16 cellular contexts compared by ENCODE assay signal in genomic region chr3:6680119-6680806, GRCh38.
A peak's percentile ranks its signal among the peaks of the same experiment; 100 is the strongest.
DNase-seq lines count a peak whose midpoint lies in the region; ATAC-seq, FAIRE-seq and TF ChIP-seq lines count a peak whose summit lies in the region.
"Had no signal": no experiment of that assay in that cellular context is flagged by ENCODE, and none has a peak within 500 bp of the region (broad histone marks: within the 10 kb centered on the region; RNA-seq: fewer than 3 reads in every experiment).

No MANE protein-coding gene starts in this region.

- no peak for FAIRE-seq in D721Med (lab: Jason Lieb, UNC)
- FAIRE-seq: RCC 7860 had no signal

- ATAC-seq in GM19035 (IDR thresholded peaks at IDR 0.05; ENCODE audit: unreplicated experiment) (peak; percentile 87), GM21786 (IDR thresholded peaks at IDR 0.05; ENCODE audit: unreplicated experiment) (peak; percentile 94), HG03159 (IDR thresholded peaks at IDR 0.05; ENCODE audit: unreplicated experiment) (peak; percentile 94)
- ATAC-seq: activated CD8-positive, alpha-beta memory T cell treated with anti-CD3 and anti-CD28 coated beads, Interleukin-2, amount 10 ng/mL, durations not matched to agents 7 days and 5 days; activated naive CD8-positive, alpha-beta T cell treated with anti-CD3 and anti-CD28 coated beads, Interleukin-2, amount 50 U/mL, for 24 hours; gastrocnemius medialis had no signal

- H3K4me3 ChIP-seq in GM06990 (replicated peaks; ENCODE audit: low read depth, low read length) = no peak overlapping the region; the same call in 1 of the 2 replicates
- H3K4me3 ChIP-seq: gastrocnemius medialis, left ventricle myocardium inferior had no signal

- no peaks in the 10 kb centered on the region for H3K36me3 ChIP-seq in GM06990 (ENCODE audit: control insufficient read depth, insufficient read depth, low read length)
- H3K36me3 ChIP-seq: gastrocnemius medialis, left ventricle myocardium inferior had no signal

- DNase-seq in GM06990 (ENCODE audit: extremely low read depth, insufficient read length) (peak; percentile 64), NCI-H187 treated with DMSO at 0.1 percent for 48 hours (lab: John Stamatoyannopoulos, UW) (no peak), SKM-1 treated with dmso at 0.1 percent for 144 hours (lab: John Stamatoyannopoulos, UW; ENCODE audit: unreplicated experiment) (no peak), NCI-H1417 (lab: John Stamatoyannopoulos, UW) (no peak), D721Med (ENCODE audit: insufficient read length, low spot score) (no peak)
- DNase-seq: 8988T; activated CD8-positive, alpha-beta memory T cell treated with anti-CD3 and anti-CD28 coated beads, Interleukin-2, amount 10 ng/mL, durations not matched to agents 7 days and 5 days; activated naive CD8-positive, alpha-beta T cell treated with anti-CD3 and anti-CD28 coated beads, Interleukin-2, amount 50 U/mL, for 24 hours; Calu3; dermis blood vessel endothelial cell; gastrocnemius medialis; left ventricle myocardium inferior had no signal

- no peak for TF ChIP-seq CTCF in GM06990 (IDR thresholded peaks at IDR 0.05; ENCODE audit: insufficient read depth, low read length, poor library complexity, severe bottlenecking)
- TF ChIP-seq CTCF in D721Med (IDR thresholded peaks at IDR 0.05; ENCODE audit: insufficient read depth, missing control alignments) = no peak

- no peaks in the 10 kb centered on the region for H3K27me3 ChIP-seq in GM06990 (replicated peaks; ENCODE audit: control insufficient read depth, insufficient read depth, low read length)
- H3K27me3 ChIP-seq: gastrocnemius medialis had no signal
